8 cellular contexts compared by ENCODE assay signal in the genomic region with DNA sequence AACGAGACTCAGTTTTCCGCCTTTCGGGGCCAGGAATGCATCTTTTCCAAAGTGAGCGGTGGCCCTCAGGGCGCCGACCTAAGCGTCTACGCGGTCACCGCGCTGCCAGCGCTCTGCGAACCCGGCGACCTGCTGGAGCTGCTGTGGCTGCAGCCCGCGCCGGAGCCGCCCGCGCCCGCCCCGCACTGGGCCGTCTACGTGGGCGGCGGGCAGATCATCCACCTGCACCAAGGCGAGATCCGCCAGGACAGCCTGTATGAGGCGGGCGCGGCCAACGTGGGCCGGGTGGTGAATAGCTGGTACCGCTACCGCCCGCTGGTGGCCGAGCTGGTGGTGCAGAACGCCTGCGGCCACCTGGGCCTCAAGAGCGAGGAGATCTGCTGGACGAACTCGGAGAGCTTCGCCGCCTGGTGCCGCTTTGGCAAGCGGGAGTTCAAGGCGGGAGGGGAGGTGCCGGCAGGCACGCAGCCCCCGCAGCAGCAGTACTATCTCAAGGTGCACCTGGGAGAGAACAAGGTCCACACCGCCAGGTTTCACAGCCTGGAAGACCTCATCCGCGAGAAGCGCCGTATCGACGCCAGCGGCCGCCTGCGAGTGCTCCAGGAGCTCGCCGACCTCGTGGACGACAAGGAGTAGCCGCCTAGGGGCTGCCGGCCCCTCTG. TPM values are rescaled to one million over a fixed set of nuclear protein-coding genes. Genes with fewer than 3 reads are reported as not detected.
A peak's percentile ranks its signal among the peaks of the same experiment; 100 is the strongest.
DNase-seq lines count a peak whose midpoint lies in the region; ATAC-seq and TF ChIP-seq lines count a peak whose summit lies in the region.

No MANE protein-coding gene starts in this region.

- DNase-seq in GM12865 (ENCODE audit: low read depth), result peak; percentile 18
- peak; percentile 31 for DNase-seq in RPMI7951 (ENCODE audit: low read depth)
- DNase-seq in esophagus muscularis mucosa (ENCODE audit: extremely low spot score), result no peak
- DNase-seq in middle frontal gyrus (ENCODE audit: extremely low spot score, low spot score), result peak; percentile 42
- DNase-seq in tibial nerve (ENCODE audit: low spot score in 2 of 2), result peak; percentile 74 to 76
- no peak for DNase-seq in cerebellar nuclear complex (lab: John Stamatoyannopoulos, UW)

- TF ChIP-seq POLR2A in esophagus muscularis mucosa (IDR thresholded peaks at IDR 0.05; ENCODE audit: low read depth) (no peak), tibial nerve (IDR thresholded peaks at IDR 0.05) (no peak)

- intact Hi-C loops in esophagus muscularis mucosa (cut with DNase I), result loop anchor here (5.0 to 10.0 kb wide), 2 partner anchors 207 to 410 kb away; no protein-coding TSS in a partner anchor

- peaks cover 0 to 35% (median 0%) of the 10 kb centered on the region in 4 donors for H3K27me3 ChIP-seq in esophagus muscularis mucosa
- H3K27me3 ChIP-seq in tibial nerve, result peaks cover 0 to 48% of the 10 kb centered on the region in 2 donors

- WGBS in esophagus muscularis mucosa, result no CpG with 5 or more reads among the region's 67 CpGs
- 2 to 4% methylated on average over 23 to 39 of the region's 67 CpGs for WGBS in tibial nerve, 2 donors

- H3K4me3 ChIP-seq in GM12865 (ENCODE audit: low read depth, low read length) (no peak overlapping the region), esophagus muscularis mucosa (peak overlapping the region; percentile 60 to 69 (median 62)), tibial nerve (peak overlapping the region; percentile 30 to 56 (median 47))

- H3K36me3 ChIP-seq in esophagus muscularis mucosa (no peaks in the 10 kb centered on the region), tibial nerve (no peaks in the 10 kb centered on the region)

- H3K4me1 ChIP-seq in esophagus muscularis mucosa (peaks cover 23 to 54% (median 43%) of the 10 kb centered on the region in 4 donors), tibial nerve (peaks cover 0 to 40% (median 7%) of the 10 kb centered on the region in 4 donors)

- TF ChIP-seq CTCF in GM12865 (IDR thresholded peaks at IDR 0.05; ENCODE audit: insufficient read depth, low read depth, low read length, missing control alignments), result peak; percentile 19
- peak; percentile 51 to 86 (median 66) for TF ChIP-seq CTCF in esophagus muscularis mucosa (IDR thresholded peaks at IDR 0.05)
- peak; percentile 58 to 72 (median 69) for TF ChIP-seq CTCF in tibial nerve (IDR thresholded peaks at IDR 0.05)

- H3K27ac ChIP-seq in esophagus muscularis mucosa (replicated peaks in 1 of 4) (peak overlapping the region; percentile 81 to 92 (median 88)), tibial nerve (peak overlapping the region in 3 of 4 donors; percentile 60 to 82 (median 78))

- H3K9me3 ChIP-seq in esophagus muscularis mucosa (no peaks in the 10 kb centered on the region), tibial nerve (no peaks in the 10 kb centered on the region)

- peak; percentile 45 for ATAC-seq in HG03571 (IDR thresholded peaks at IDR 0.05; ENCODE audit: unreplicated experiment)
- ATAC-seq in HG02642 (IDR thresholded peaks at IDR 0.05; ENCODE audit: poor library complexity, unreplicated experiment), result no peak

- TF ChIP-seq EP300 in esophagus muscularis mucosa (IDR thresholded peaks at IDR 0.05) (no peak), tibial nerve (IDR thresholded peaks at IDR 0.05) (no peak)

RNA-seq across cellular contexts. Expression of a gene that starts 1.8 kb away (rescaled TPM):
- total RNA-seq in RPMI7951 (2014; rRNA removed; shearing (Covaris generic)), result 0.12 and 0.20 TPM in 2 replicates
- total RNA-seq in esophagus muscularis mucosa, result 10 to 100 TPM in 3 of 4 donors, 1 to 10 TPM in 1; 5.6 to 12.5 (median 10.7) TPM
- total RNA-seq in tibial nerve, result 1 to 10 TPM; 1.3 to 5.7 (median 3.2) TPM

Comparison
In these comparisons a context has a peak if more than half of its experiments do, and no peak if none do; other contexts are left out.
1. DNase-seq: peak in GM12865 (single experiment), RPMI7951 (single experiment), middle frontal gyrus (single experiment) and tibial nerve (2 of 2); none in esophagus muscularis mucosa (single experiment) and cerebellar nuclear complex (0 of 2).
2. CTCF ChIP-seq: peak in every context shown above with its lines; median percentile 69 in tibial nerve; 66 in esophagus muscularis mucosa; 19 in GM12865.